In genomic region chr19:56594446-56594782, GRCh38 we compare ENCODE assay signal across 10 cellular contexts. TPM values are rescaled to one million over a fixed set of nuclear protein-coding genes. Genes with fewer than 3 reads are reported as not detected.
A peak's percentile ranks its signal among the peaks of the same experiment; 100 is the strongest.
DNase-seq lines count a peak whose midpoint lies in the region; ATAC-seq, FAIRE-seq and TF ChIP-seq lines count a peak whose summit lies in the region.
"Had no signal": no experiment of that assay in that cellular context is flagged by ENCODE, and none has a peak within 500 bp of the region (broad histone marks: within the 10 kb centered on the region; RNA-seq: fewer than 3 reads in every experiment).

No MANE protein-coding gene starts in this region.

- no peak for TF ChIP-seq POLR2A in suprapubic skin (IDR thresholded peaks at IDR 0.05)

- intact Hi-C loops in activated T-helper 2 cell treated with anti-CD3 and anti-CD28 coated beads, Interferon-gamma antibody, Interleukin-2, Interleukin-4, amounts not matched to agents 10 μg/mL and 5 μg/mL and 100 μg/mL, durations not matched to agents 14 hours and 24 hours and 36 hours (cut with micrococcal nuclease), result no loop called here
- intact Hi-C loops in kidney (cut with DNase I), result no loop called here

- H3K9ac ChIP-seq in kidney (ENCODE audit: low read length in 2 of 2), result no peak overlapping the region

- FAIRE-seq in kidney (lab: Jason Lieb, UNC) (no peak), frontal cortex (lab: Jason Lieb, UNC) (no peak)
- FAIRE-seq: islet of Langerhans had no signal

- peak overlapping the region; percentile 26 for H3K27ac Mint-ChIP-seq in activated T-helper 2 cell treated with anti-CD3 and anti-CD28 coated beads, Interferon-gamma antibody, Interleukin-2, Interleukin-4, amounts not matched to agents 10 μg/mL and 5 μg/mL and 100 μg/mL, durations not matched to agents 14 hours and 24 hours and 36 hours

- peak overlapping the region; percentile 94 to 97 for H3K4me3 ChIP-seq in kidney (ENCODE audit: low read length in 2 of 2)
- H3K4me3 ChIP-seq in suprapubic skin, result peak overlapping the region; percentile 79

- no peak overlapping the region for H3K27ac ChIP-seq in kidney (ENCODE audit: low read depth in 2 of 2, low read length in 2 of 2)
- no peak overlapping the region for H3K27ac ChIP-seq in suprapubic skin

- ATAC-seq in activated T-cell treated with anti-CD3 and anti-CD28 coated beads, Interleukin-2, amount 50 U/mL, for 4 hours, result no peak
- ATAC-seq in GM18907 (IDR thresholded peaks at IDR 0.05; ENCODE audit: unreplicated experiment), result no peak

- no peak for DNase-seq in activated T-cell treated with anti-CD3 and anti-CD28 coated beads, Interleukin-2, amount 50 U/mL, for 4 hours
- DNase-seq in activated T-cell treated with anti-CD3 and anti-CD28 coated beads, Interleukin-2, amount 50 U/mL, for 48 hours, result no peak
- no peak for DNase-seq in activated T-helper 2 cell treated with anti-CD3 and anti-CD28 coated beads, Interferon-gamma antibody, Interleukin-2, Interleukin-4, amounts not matched to agents 10 μg/mL and 5 μg/mL and 100 μg/mL, durations not matched to agents 14 hours and 24 hours and 36 hours (ENCODE audit: low spot score)
- no peak for DNase-seq in kidney
- no peak for DNase-seq in suprapubic skin (ENCODE audit: low spot score in 2 of 2)
- DNase-seq in frontal cortex (ENCODE audit: low spot score in 2 of 2), result no peak
- DNase-seq in 8988T, result no peak

- peak overlapping the region; percentile 96 for H3K4me3 Mint-ChIP-seq in activated T-cell treated with anti-CD3 and anti-CD28 coated beads, Interleukin-2, amount 50 U/mL, for 4 hours
- H3K4me3 Mint-ChIP-seq in activated T-helper 2 cell treated with anti-CD3 and anti-CD28 coated beads, Interferon-gamma antibody, Interleukin-2, Interleukin-4, amounts not matched to agents 10 μg/mL and 5 μg/mL and 100 μg/mL, durations not matched to agents 14 hours and 24 hours and 36 hours (ENCODE audit: low read depth), result peak overlapping the region; percentile 97

- H3K9me3 Mint-ChIP-seq in activated T-cell treated with anti-CD3 and anti-CD28 coated beads, Interleukin-2, amount 50 U/mL, for 4 hours, result peaks cover 25% of the 10 kb centered on the region
- H3K9me3 Mint-ChIP-seq in activated T-helper 2 cell treated with anti-CD3 and anti-CD28 coated beads, Interferon-gamma antibody, Interleukin-2, Interleukin-4, amounts not matched to agents 10 μg/mL and 5 μg/mL and 100 μg/mL, durations not matched to agents 14 hours and 24 hours and 36 hours, result peaks cover 53% of the 10 kb centered on the region

- TF ChIP-seq CTCF in kidney (IDR thresholded peaks at IDR 0.05; ENCODE audit: borderline replicate concordance, extremely low read depth, insufficient read depth) (no peak), suprapubic skin (IDR thresholded peaks at IDR 0.05) (no peak)

- H3K36me3 ChIP-seq in kidney (ENCODE audit: control insufficient read depth in 1 of 2, insufficient read depth in 2 of 2, low read length in 2 of 2) (no peaks in the 10 kb centered on the region), suprapubic skin (peaks cover 4% of the 10 kb centered on the region)

- H3K27me3 ChIP-seq in suprapubic skin, result no peaks in the 10 kb centered on the region
- H3K27me3 ChIP-seq: BE2C had no signal

- 63% methylated on average over 4 of the region's 4 CpGs for WGBS in suprapubic skin

- H3K27me3 Mint-ChIP-seq in activated T-cell treated with anti-CD3 and anti-CD28 coated beads, Interleukin-2, amount 50 U/mL, for 4 hours (ENCODE audit: low read depth), result no peaks in the 10 kb centered on the region
- no peaks in the 10 kb centered on the region for H3K27me3 Mint-ChIP-seq in activated T-helper 2 cell treated with anti-CD3 and anti-CD28 coated beads, Interferon-gamma antibody, Interleukin-2, Interleukin-4, amounts not matched to agents 10 μg/mL and 5 μg/mL and 100 μg/mL, durations not matched to agents 14 hours and 24 hours and 36 hours (ENCODE audit: low read depth)

- TF ChIP-seq EP300 in suprapubic skin (IDR thresholded peaks at IDR 0.05), result no peak

- H3K4me1 Mint-ChIP-seq in activated T-cell treated with anti-CD3 and anti-CD28 coated beads, Interleukin-2, amount 50 U/mL, for 4 hours (ENCODE audit: low read depth), result peaks cover 17% of the 10 kb centered on the region
- peaks cover 12% of the 10 kb centered on the region for H3K4me1 Mint-ChIP-seq in activated T-helper 2 cell treated with anti-CD3 and anti-CD28 coated beads, Interferon-gamma antibody, Interleukin-2, Interleukin-4, amounts not matched to agents 10 μg/mL and 5 μg/mL and 100 μg/mL, durations not matched to agents 14 hours and 24 hours and 36 hours (ENCODE audit: low read depth)

- H3K36me3 Mint-ChIP-seq in activated T-cell treated with anti-CD3 and anti-CD28 coated beads, Interleukin-2, amount 50 U/mL, for 4 hours (ENCODE audit: insufficient read depth), result peaks cover 20% of the 10 kb centered on the region
- peaks cover 28% of the 10 kb centered on the region for H3K36me3 Mint-ChIP-seq in activated T-helper 2 cell treated with anti-CD3 and anti-CD28 coated beads, Interferon-gamma antibody, Interleukin-2, Interleukin-4, amounts not matched to agents 10 μg/mL and 5 μg/mL and 100 μg/mL, durations not matched to agents 14 hours and 24 hours and 36 hours (ENCODE audit: low read depth)

- H3K4me1 ChIP-seq in kidney (ENCODE audit: control insufficient read depth in 1 of 2, insufficient read depth in 1 of 2, low read depth in 1 of 2, low read length in 2 of 2) (peaks cover 8 to 10% of the 10 kb centered on the region in 2 donors), suprapubic skin (peaks cover 16% of the 10 kb centered on the region)
- H3K4me1 ChIP-seq: BE2C had no signal

- H3K9me3 ChIP-seq in kidney (ENCODE audit: control insufficient read depth in 1 of 2, low read length in 2 of 2) (peaks cover 0 to 4% of the 10 kb centered on the region in 2 donors), suprapubic skin (peaks cover 5% of the 10 kb centered on the region)
- H3K9me3 ChIP-seq: BE2C had no signal

RNA-seq across cellular contexts. Expression of gene ZNF71, which starts 0.7 kb away (rescaled TPM):
- total RNA-seq in activated T-cell treated with anti-CD3 and anti-CD28 coated beads, Interleukin-2, amount 50 U/mL, for 4 hours, result 1 to 10 TPM; 6.3 to 7.1 (median 6.4) TPM
- 4.9 and 5.4 TPM in 2 replicates for total RNA-seq in activated T-helper 2 cell treated with anti-CD3 and anti-CD28 coated beads, Interferon-gamma antibody, Interleukin-2, Interleukin-4, amounts not matched to agents 10 μg/mL and 5 μg/mL and 100 μg/mL, durations not matched to agents 14 hours and 24 hours and 36 hours
- 7.6 TPM for total RNA-seq in kidney
- 3.5 TPM for polyA plus RNA-seq in kidney (ENCODE audit: insufficient read depth, low read depth, low replicate concordance)
- 10 to 100 TPM in 1 of 4 donors, 1 to 10 TPM in 3; 5.0 to 15.9 (median 7.5) TPM for total RNA-seq in suprapubic skin
- total RNA-seq in frontal cortex, result 14.7 TPM

RNA-seq across cellular contexts. Expression of gene ZNF470, which starts 27.1 kb away (rescaled TPM):
- total RNA-seq in activated T-cell treated with anti-CD3 and anti-CD28 coated beads, Interleukin-2, amount 50 U/mL, for 4 hours, result 1 to 10 TPM; 1.4 to 1.8 (median 1.7) TPM
- total RNA-seq in activated T-helper 2 cell treated with anti-CD3 and anti-CD28 coated beads, Interferon-gamma antibody, Interleukin-2, Interleukin-4, amounts not matched to agents 10 μg/mL and 5 μg/mL and 100 μg/mL, durations not matched to agents 14 hours and 24 hours and 36 hours, result 2.1 and 3.3 TPM in 2 replicates
- total RNA-seq in kidney (6.6 TPM), suprapubic skin (1 to 10 TPM; 1.0 to 3.4 (median 1.5) TPM), frontal cortex (15.1 TPM)
- 5.1 TPM for polyA plus RNA-seq in kidney (ENCODE audit: insufficient read depth, low read depth, low replicate concordance)

RNA-seq across cellular contexts. Expression of gene SMIM17, which starts 48.5 kb away (rescaled TPM):
- total RNA-seq in activated T-cell treated with anti-CD3 and anti-CD28 coated beads, Interleukin-2, amount 50 U/mL, for 4 hours, result not detected
- not detected in 2 replicates for total RNA-seq in activated T-helper 2 cell treated with anti-CD3 and anti-CD28 coated beads, Interferon-gamma antibody, Interleukin-2, Interleukin-4, amounts not matched to agents 10 μg/mL and 5 μg/mL and 100 μg/mL, durations not matched to agents 14 hours and 24 hours and 36 hours
- 0.47 TPM for total RNA-seq in kidney
- polyA plus RNA-seq in kidney (ENCODE audit: insufficient read depth, low read depth, low replicate concordance), result not detected
- total RNA-seq in suprapubic skin, result 1 to 10 TPM in 1 of 4 donors, not detected in 3; 1.8 TPM
- total RNA-seq in frontal cortex, result 26.5 TPM

RNA-seq across cellular contexts. Expression of gene ZFP28, which starts 55.7 kb away (rescaled TPM):
- 1 to 10 TPM; 1.1 to 2.3 (median 1.4) TPM for total RNA-seq in activated T-cell treated with anti-CD3 and anti-CD28 coated beads, Interleukin-2, amount 50 U/mL, for 4 hours
- total RNA-seq in activated T-helper 2 cell treated with anti-CD3 and anti-CD28 coated beads, Interferon-gamma antibody, Interleukin-2, Interleukin-4, amounts not matched to agents 10 μg/mL and 5 μg/mL and 100 μg/mL, durations not matched to agents 14 hours and 24 hours and 36 hours, result 1.2 and 2.8 TPM in 2 replicates
- total RNA-seq in kidney (11.6 TPM), suprapubic skin (10 to 100 TPM in 1 of 4 donors, 1 to 10 TPM in 3; 3.3 to 15.2 (median 5.0) TPM), frontal cortex (35.5 TPM)
- polyA plus RNA-seq in kidney (ENCODE audit: insufficient read depth, low read depth, low replicate concordance), result 3.4 TPM
